In genomic region chr13:44620057-44620456, GRCh38 we compare ENCODE assay signal across 19 cellular contexts. TPM values are rescaled to one million over a fixed set of nuclear protein-coding genes. Genes with fewer than 3 reads are reported as not detected.
DNase-seq lines count a peak whose midpoint lies in the region; ATAC-seq, FAIRE-seq and TF ChIP-seq lines count a peak whose summit lies in the region.
"Had no signal": no experiment of that assay in that cellular context is flagged by ENCODE, and none has a peak within 500 bp of the region (broad histone marks: within the 10 kb centered on the region; RNA-seq: fewer than 3 reads in every experiment).

No MANE protein-coding gene starts in this region.

- H3K27me3 Mint-ChIP-seq in brain = no peaks in the 10 kb centered on the region

- no peaks in the 10 kb centered on the region for H3K9me3 Mint-ChIP-seq in brain
- H3K9me3 Mint-ChIP-seq: activated CD4-positive, alpha-beta T cell treated with anti-CD3 and anti-CD28 coated beads, Interleukin-2, amount 10 ng/mL, durations not matched to agents 7 days and 5 days; activated naive CD4-positive, alpha-beta T cell treated with anti-CD3 and anti-CD28 coated beads, Interleukin-2, amount 50 U/mL, for 72 hours; central memory CD8-positive, alpha-beta T cell; naive thymus-derived CD8-positive, alpha-beta T cell had no signal

- no peaks in the 10 kb centered on the region for H3K36me3 ChIP-seq in kidney epithelial cell (ENCODE audit: control insufficient read depth, insufficient read depth, low read length)
- H3K36me3 ChIP-seq: thyroid gland had no signal

- H3K27me3 ChIP-seq in kidney epithelial cell (ENCODE audit: control insufficient read depth, insufficient read depth, low read length) = no peaks in the 10 kb centered on the region
- H3K27me3 ChIP-seq: thyroid gland had no signal

- no peak for FAIRE-seq in GM19239 (lab: Jason Lieb, UNC)
- FAIRE-seq: D721Med had no signal

- peaks cover 30% of the 10 kb centered on the region for H3K4me1 Mint-ChIP-seq in brain
- H3K4me1 Mint-ChIP-seq: activated CD4-positive, alpha-beta T cell treated with anti-CD3 and anti-CD28 coated beads, Interleukin-2, amount 10 ng/mL, durations not matched to agents 7 days and 5 days; central memory CD8-positive, alpha-beta T cell; naive thymus-derived CD8-positive, alpha-beta T cell had no signal

- no peak for ATAC-seq in GM19467 (IDR thresholded peaks at IDR 0.05; ENCODE audit: unreplicated experiment)
- ATAC-seq: activated naive CD4-positive, alpha-beta T cell treated with anti-CD3 and anti-CD28 coated beads, Interleukin-2, amount 50 U/mL, for 72 hours; left ventricle myocardium superior; naive thymus-derived CD8-positive, alpha-beta T cell had no signal

- TF ChIP-seq CTCF in brain (conservative IDR thresholded peaks at IDR 0.05) (no peak), kidney epithelial cell (IDR thresholded peaks at IDR 0.05; ENCODE audit: insufficient read depth, low read length, poor library complexity, severe bottlenecking) (no peak)

- no peak overlapping the region for H3K4me3 ChIP-seq in kidney epithelial cell (ENCODE audit: low read depth, low read length)
- H3K4me3 ChIP-seq: thyroid gland had no signal

- H3K36me3 Mint-ChIP-seq in brain = no peaks in the 10 kb centered on the region
- H3K36me3 Mint-ChIP-seq: activated naive CD4-positive, alpha-beta T cell treated with anti-CD3 and anti-CD28 coated beads, Interleukin-2, amount 50 U/mL, for 72 hours; naive thymus-derived CD8-positive, alpha-beta T cell had no signal

- DNase-seq in AG08395 (ENCODE audit: low spot score) = peak; percentile 45
- DNase-seq in HK-2 (ENCODE audit: unreplicated experiment) = peak; percentile 25
- DNase-seq in kidney epithelial cell (ENCODE audit: low read depth) = peak; percentile 31
- DNase-seq in GM19239 (ENCODE audit: insufficient read length, low spot score) = no peak
- no peak for DNase-seq in stimulated activated naive CD4-positive, alpha-beta T cell treated with Interleukin-2 at 50 U/mL for 16 hours (lab: John Stamatoyannopoulos, UW)
- DNase-seq in NOMO-1 treated with DMSO at 0.1 percent for 48 hours (lab: John Stamatoyannopoulos, UW; ENCODE audit: unreplicated experiment) = no peak
- DNase-seq: activated CD4-positive, alpha-beta T cell treated with anti-CD3 and anti-CD28 coated beads, Interleukin-2, amount 10 ng/mL, durations not matched to agents 7 days and 5 days; hippocampal formation; left ventricle myocardium superior; naive thymus-derived CD8-positive, alpha-beta T cell; NCI-H2227 treated with DMSO at 0.1 percent for 48 hours; NK-92 treated with Interleukin-12 subunit alpha and Interleukin-12 subunit beta, amount 100 ng/mL, for 24 hours; SIG-M5; thyroid gland had no signal

- H3K27ac Mint-ChIP-seq in brain = peak overlapping the region in 4 of 5 experiments; percentile 44 to 74 (median 64)
- H3K27ac Mint-ChIP-seq: activated CD4-positive, alpha-beta T cell treated with anti-CD3 and anti-CD28 coated beads, Interleukin-2, amount 10 ng/mL, durations not matched to agents 7 days and 5 days; activated naive CD4-positive, alpha-beta T cell treated with anti-CD3 and anti-CD28 coated beads, Interleukin-2, amount 50 U/mL, for 72 hours; naive thymus-derived CD8-positive, alpha-beta T cell had no signal

- H3K4me3 Mint-ChIP-seq in brain = no peak overlapping the region
- H3K4me3 Mint-ChIP-seq: activated CD4-positive, alpha-beta T cell treated with anti-CD3 and anti-CD28 coated beads, Interleukin-2, amount 10 ng/mL, durations not matched to agents 7 days and 5 days; central memory CD8-positive, alpha-beta T cell; naive thymus-derived CD8-positive, alpha-beta T cell had no signal

RNA-seq across cellular contexts. Expression of gene TSC22D1, which starts 43.9 kb away (rescaled TPM):
- 120 TPM for polyA plus RNA-seq in brain (ENCODE audit: insufficient read depth, low read depth, low replicate concordance)
- total RNA-seq in kidney epithelial cell = 65.1 and 70.0 TPM in 2 replicates

Comparison
In these comparisons a context has a peak if more than half of its experiments do, and no peak if none do; other contexts are left out.
1. DNase-seq: peak in AG08395 (single experiment), HK-2 (single experiment) and kidney epithelial cell (single experiment); none in GM19239 (single experiment), stimulated activated naive CD4-positive, alpha-beta T cell treated with Interleukin-2 at 50 U/mL for 16 hours (single experiment) and NOMO-1 treated with DMSO at 0.1 percent for 48 hours (single experiment).